ENCODE assay signal across 1 cellular context in the genomic region with DNA sequence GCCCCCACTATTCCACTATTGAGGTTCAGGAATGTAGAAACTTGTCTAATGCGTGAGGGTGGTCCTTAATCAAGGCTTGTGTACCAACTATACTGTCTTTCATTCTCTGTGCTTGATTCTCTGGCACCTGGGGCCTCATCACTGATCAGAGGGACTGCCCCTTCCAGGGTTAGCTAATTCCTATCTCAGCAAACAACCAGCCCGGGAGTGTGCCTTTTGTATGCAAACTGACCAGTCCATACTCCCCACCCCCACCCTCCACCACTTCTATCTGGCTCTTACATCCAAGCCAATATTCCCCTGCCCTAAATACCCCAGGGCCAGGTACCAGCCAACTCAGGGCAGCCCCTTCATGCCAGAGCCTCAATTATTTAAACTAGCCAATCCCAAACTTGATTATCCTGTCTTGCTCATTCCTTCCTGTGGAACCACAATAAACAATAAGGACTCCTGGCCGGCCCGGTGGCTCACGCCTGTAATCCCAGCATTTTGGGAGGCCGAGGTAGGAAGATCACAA.
A peak's percentile ranks its signal among the peaks of the same experiment; 100 is the strongest.
TF ChIP-seq lines count a peak whose summit lies in the region.

No MANE protein-coding gene starts in this region.

TF ChIP-seq in HepG2, 621 proteins besides CTCF, POLR2A, EP300 and RAD21 (continued from another document):
- TF ChIP-seq, protein P1, sequence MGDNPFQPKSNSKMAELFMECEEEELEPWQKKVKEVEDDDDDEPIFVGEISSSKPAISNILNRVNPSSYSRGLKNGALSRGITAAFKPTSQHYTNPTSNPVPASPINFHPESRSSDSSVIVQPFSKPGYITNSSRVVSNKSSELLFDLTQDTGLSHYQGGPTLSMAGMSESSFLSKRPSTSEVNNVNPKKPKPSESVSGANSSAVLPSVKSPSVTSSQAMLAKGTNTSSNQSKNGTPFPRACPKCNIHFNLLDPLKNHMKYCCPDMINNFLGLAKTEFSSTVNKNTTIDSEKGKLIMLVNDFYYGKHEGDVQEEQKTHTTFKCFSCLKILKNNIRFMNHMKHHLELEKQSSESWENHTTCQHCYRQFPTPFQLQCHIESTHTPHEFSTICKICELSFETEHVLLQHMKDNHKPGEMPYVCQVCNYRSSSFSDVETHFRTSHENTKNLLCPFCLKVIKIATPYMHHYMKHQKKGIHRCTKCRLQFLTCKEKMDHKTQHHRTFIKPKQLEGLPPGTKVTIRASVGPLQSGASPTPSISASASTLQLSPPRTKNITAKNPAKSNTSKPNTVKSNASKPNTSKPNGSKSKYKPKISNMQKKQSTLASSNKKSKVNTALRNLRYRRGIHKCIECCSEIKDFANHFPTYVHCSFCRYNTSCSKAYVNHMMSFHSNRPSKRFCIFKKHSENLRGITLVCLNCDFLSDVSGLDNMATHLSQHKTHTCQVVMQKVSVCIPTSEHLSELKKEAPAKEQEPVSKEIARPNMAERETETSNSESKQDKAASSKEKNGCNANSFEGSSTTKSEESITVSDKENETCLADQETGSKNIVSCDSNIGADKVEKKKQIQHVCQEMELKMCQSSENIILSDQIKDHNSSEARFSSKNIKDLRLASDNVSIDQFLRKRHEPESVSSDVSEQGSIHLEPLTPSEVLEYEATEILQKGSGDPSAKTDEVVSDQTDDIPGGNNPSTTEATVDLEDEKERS (CRISPR knock-in tag; IDR thresholded peaks at IDR 0.05) = no peak
- no peak for TF ChIP-seq NBN (conservative IDR thresholded peaks at IDR 0.05)
- TF ChIP-seq ZBTB7B (CRISPR knock-in tag; IDR thresholded peaks at IDR 0.05) = no peak
- no peak for TF ChIP-seq ZNF589 (CRISPR knock-in tag; conservative IDR thresholded peaks at IDR 0.05)
- TF ChIP-seq ZNF180 (CRISPR knock-in tag; IDR thresholded peaks at IDR 0.05; ENCODE audit: borderline replicate concordance, low read depth) = no peak
- peak; percentile 18; the same call in 1 of the 2 replicates for TF ChIP-seq ZNF281 (CRISPR knock-in tag; IDR thresholded peaks at IDR 0.05; ENCODE audit: borderline replicate concordance)
- TF ChIP-seq, protein P2, sequence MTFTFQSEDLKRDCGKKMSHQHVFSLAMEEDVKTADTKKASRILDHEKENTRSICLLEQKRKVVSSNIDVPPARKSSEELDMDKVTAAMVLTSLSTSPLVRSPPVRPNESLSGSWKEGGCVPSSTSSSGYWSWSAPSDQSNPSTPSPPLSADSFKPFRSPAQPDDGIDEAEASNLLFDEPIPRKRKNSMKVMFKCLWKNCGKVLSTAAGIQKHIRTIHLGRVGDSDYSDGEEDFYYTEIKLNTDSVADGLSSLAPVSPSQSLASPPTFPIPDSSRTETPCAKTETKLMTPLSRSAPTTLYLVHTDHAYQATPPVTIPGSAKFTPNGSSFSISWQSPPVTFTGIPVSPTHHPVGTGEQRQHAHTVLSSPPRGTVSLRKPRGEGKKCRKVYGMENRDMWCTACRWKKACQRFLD (CRISPR knock-in tag; IDR thresholded peaks at IDR 0.05; ENCODE audit: borderline replicate concordance) = no peak
- no peak for TF ChIP-seq RARG (CRISPR knock-in tag; IDR thresholded peaks at IDR 0.05; ENCODE audit: low read depth)
- TF ChIP-seq ZNF792 (CRISPR knock-in tag; IDR thresholded peaks at IDR 0.05) = peak; percentile 96
- no peak for TF ChIP-seq ZNF367 (CRISPR knock-in tag; IDR thresholded peaks at IDR 0.05; ENCODE audit: borderline replicate concordance)
- TF ChIP-seq SOX13 (IDR thresholded peaks at IDR 0.05) = no peak
- TF ChIP-seq SOX13 (CRISPR knock-in tag; conservative IDR thresholded peaks at IDR 0.05 in 1 of 2, IDR thresholded peaks at IDR 0.05 in 1 of 2) = 0 out of 4 replicates have a peak, but pooled peaks of 1 of the 2 experiments have one; percentile 25
